Comparison of ENCODE assay signal across 24 cellular contexts in genomic region chr4:101695176-101695575, GRCh38.
DNase-seq lines count a peak whose midpoint lies in the region; ATAC-seq, FAIRE-seq and TF ChIP-seq lines count a peak whose summit lies in the region.
"Had no signal": no experiment of that assay in that cellular context is flagged by ENCODE, and none has a peak within 500 bp of the region (broad histone marks: within the 10 kb centered on the region; RNA-seq: fewer than 3 reads in every experiment).

No MANE protein-coding gene starts in this region.

- DNase-seq in AG08396 (ENCODE audit: low spot score) (peak; percentile 3), MG63 (peak; percentile 45), fibroblast of pulmonary artery (ENCODE audit: low read depth) (peak; percentile 4), NCI-H2171 treated with DMSO at 0.1 percent for 48 hours (lab: John Stamatoyannopoulos, UW) (no peak), HTR-8/SVneo (ENCODE audit: insufficient read length, low spot score) (no peak), GM10248 (ENCODE audit: extremely low spot score) (no peak)
- DNase-seq: 8988T; activated CD4-positive, CD25-positive, alpha-beta regulatory T cell; activated naive CD4-positive, alpha-beta T cell treated with Interleukin-2 at 50 U/mL for 16 hours; amniotic stem cell; CD4-positive, alpha-beta T cell; effector memory CD4-positive, alpha-beta T cell; GOT3; NCI-H1417; NCI-H2029 treated with DMSO at 0.1 percent for 48 hours; NCI-H345; Right ventricle myocardium superior; T-helper 9 cell; tibial artery had no signal

- no peaks in the 10 kb centered on the region for H3K27me3 ChIP-seq in MG63
- H3K27me3 ChIP-seq: tibial artery had no signal

- FAIRE-seq in HTR-8/SVneo (lab: Jason Lieb, UNC), result no peak
- FAIRE-seq: keratinocyte had no signal

- no peak for TF ChIP-seq CTCF in VCaP (conservative IDR thresholded peaks at IDR 0.05)
- TF ChIP-seq CTCF in fibroblast of pulmonary artery (IDR thresholded peaks at IDR 0.05; ENCODE audit: low read length, missing control alignments), result no peak
- no peak for TF ChIP-seq CTCF in GM10248 (IDR thresholded peaks at IDR 0.05; ENCODE audit: control extremely low read depth, extremely low read depth, low read depth, missing control alignments)

- no peaks in the 10 kb centered on the region for H3K36me3 ChIP-seq in MG63
- H3K36me3 ChIP-seq: tibial artery had no signal

- no peak for ATAC-seq in GM21528 (IDR thresholded peaks at IDR 0.05; ENCODE audit: low FRiP score, unreplicated experiment)

- H3K9me3 ChIP-seq in MG63, result no peaks in the 10 kb centered on the region
- H3K9me3 ChIP-seq: tibial artery had no signal

- H3K4me3 ChIP-seq in MG63 (no peak overlapping the region), fibroblast of pulmonary artery (replicated peaks; ENCODE audit: low read depth, low read length) (no peak overlapping the region)
- H3K4me3 ChIP-seq: coronary artery, skin epidermis, tibial artery had no signal

- POLR2A ChIA-PET in GM10248 (lab: Yijun Ruan, JAX), result no interaction called here

- H3K27ac ChIP-seq in VCaP, result peak overlapping the region; percentile 48
- H3K27ac ChIP-seq: coronary artery, skin epidermis, tibial artery had no signal

- CTCF ChIA-PET in GM10248 (lab: Yijun Ruan, JAX), result no interaction called here

Comparison
In these comparisons a context has a peak if more than half of its experiments do, and no peak if none do; other contexts are left out.
1. DNase-seq: peak in AG08396 (single experiment), MG63 (single experiment) and fibroblast of pulmonary artery (single experiment); none in NCI-H2171 treated with DMSO at 0.1 percent for 48 hours (single experiment), HTR-8/SVneo (single experiment) and GM10248 (single experiment).